In genomic region chr6:3565291-3565690, GRCh38 we compare ENCODE assay signal across 26 cellular contexts.
"Had no signal": no experiment of that assay in that cellular context is flagged by ENCODE, and none has a peak within 500 bp of the region (broad histone marks: within the 10 kb centered on the region; RNA-seq: fewer than 3 reads in every experiment).

No MANE protein-coding gene starts in this region.

- ATAC-seq: esophagus mucosa had no signal

- H3K27ac ChIP-seq: ascending aorta, ovary, prostate gland, suprapubic skin, tibial nerve had no signal

- DNase-seq: activated CD4-positive, alpha-beta memory T cell treated with anti-CD3 and anti-CD28 coated beads, Interleukin-2, amount 10 ng/mL, durations not matched to agents 7 days and 5 days; activated CD4-positive, alpha-beta T cell treated with anti-CD3 and anti-CD28 coated beads, Interleukin-2, amount 10 ng/mL, durations not matched to agents 7 days and 5 days; activated CD4-positive, CD25-positive, alpha-beta regulatory T cell treated with anti-CD3 and anti-CD28 coated beads, Interleukin-2, amount 50 U/mL, for 72 hours; activated CD8-positive, alpha-beta memory T cell treated with anti-CD3 and anti-CD28 coated beads, Interleukin-2, amount 50 U/mL, for 48 hours; activated gamma-delta T cell; activated naive CD4-positive, alpha-beta T cell treated with anti-CD3 and anti-CD28 coated beads, Interleukin-2, amount 10 ng/mL, durations not matched to agents 7 days and 5 days; activated naive CD8-positive, alpha-beta T cell treated with anti-CD3 and anti-CD28 coated beads, Interleukin-2, amount 10 ng/mL, durations not matched to agents 7 days and 5 days; activated T-cell treated with anti-CD3 and anti-CD28 coated beads, Interleukin-2, amount 50 U/mL, for 24 hours; cortex of kidney; endodermal cell; foreskin fibroblast; head of caudate nucleus; hippocampal formation; left cardiac atrium; naive B cell; ovary; retina; stimulated activated CD4-positive, alpha-beta T cell treated with anti-CD3 and anti-CD28 coated beads, Interleukin-15, amount 100 ng/mL, for 24 hours; stimulated activated CD4-positive, alpha-beta T cell treated with anti-CD3 and anti-CD28 coated beads, Interleukin-2, amount 100 ng/mL, for 24 hours; stimulated activated naive B cell treated with anti-CD40 and anti-IgM and Interleukin-4, amounts not matched to agents 10 μg/mL and 1 μg/mL and 100 μg/mL, for 72 hours; T-helper 2 cell had no signal

- H3K9me3 ChIP-seq: ascending aorta, ovary, prostate gland, suprapubic skin had no signal

- H3K4me1 ChIP-seq: prostate gland had no signal

- H3K27me3 ChIP-seq: ascending aorta, ovary, suprapubic skin, tibial nerve had no signal

- H3K36me3 ChIP-seq: ascending aorta, ovary, prostate gland, suprapubic skin, tibial nerve had no signal

- H3K4me3 ChIP-seq: ascending aorta, ovary, prostate gland, suprapubic skin, tibial nerve had no signal
